ENCODE assay signal across 1 cellular context in genomic region chr7:32957326-32958045, GRCh38.
A peak's percentile ranks its signal among the peaks of the same experiment; 100 is the strongest.
TF ChIP-seq lines count a peak whose summit lies in the region.

TSS of gene FKBP9 (plus strand) at chr7:32957440. CDS start at chr7:32957574, 134 bp downstream.

TF ChIP-seq in K562, 482 proteins besides CTCF, POLR2A, EP300 and RAD21 (continued from another document and continues in another):
- TF ChIP-seq ZNF609 (CRISPR knock-in tag; IDR thresholded peaks at IDR 0.05; ENCODE audit: borderline replicate concordance) (no peak), GTF2A2 (tag; IDR thresholded peaks at IDR 0.05) (no peak), SMARCC2 (IDR thresholded peaks at IDR 0.05; ENCODE audit: low read depth) (no peak), MYNN (IDR thresholded peaks at IDR 0.05) (no peak), MYNN (CRISPR knock-in tag; IDR thresholded peaks at IDR 0.05) (no peak), ETV5 (CRISPR knock-in tag; IDR thresholded peaks at IDR 0.05; ENCODE audit: low read depth) (0 out of 2 replicates have a peak, but pooled peaks have one; percentile 41), ZEB2 (IDR thresholded peaks at IDR 0.05) (no peak), ZNF79 (CRISPR knock-in tag; IDR thresholded peaks at IDR 0.05; ENCODE audit: low read depth) (no peak), KLF13 (tag; IDR thresholded peaks at IDR 0.05; ENCODE audit: borderline replicate concordance, low read depth) (no peak), BCOR (IDR thresholded peaks at IDR 0.05) (no peak), VEZF1 (CRISPR knock-in tag; IDR thresholded peaks at IDR 0.05) (peak; percentile 97), E2F6 (IDR thresholded peaks at IDR 0.05; ENCODE audit: borderline replicate concordance in 1 of 2, extremely low read depth in 1 of 2, insufficient read depth in 1 of 2, insufficient read length in 1 of 2, low read depth in 1 of 2, low read length in 1 of 2, poor library complexity in 1 of 2, severe bottlenecking in 1 of 2) (peak; percentile 39 to 54), PATZ1 (CRISPR knock-in tag; IDR thresholded peaks at IDR 0.05; ENCODE audit: borderline replicate concordance) (no peak), NUFIP1 (IDR thresholded peaks at IDR 0.05; ENCODE audit: partially characterized antibody) (no peak), CHD1 (IDR thresholded peaks at IDR 0.05; ENCODE audit: low read length) (peak; percentile 87), ZNF134 (CRISPR knock-in tag; conservative IDR thresholded peaks at IDR 0.05) (no peak), ZSCAN32 (CRISPR knock-in tag; IDR thresholded peaks at IDR 0.05) (no peak), PTTG1 (tag; IDR thresholded peaks at IDR 0.05; ENCODE audit: low read depth) (no peak), RERE (CRISPR knock-in tag; IDR thresholded peaks at IDR 0.05; ENCODE audit: borderline replicate concordance) (no peak; the same call in 1 of the 2 replicates), MBD2 (IDR thresholded peaks at IDR 0.05; ENCODE audit: borderline replicate concordance, low read depth) (no peak), RREB1 (CRISPR knock-in tag; IDR thresholded peaks at IDR 0.05) (peak; percentile 78), RBM39 (optimal IDR thresholded peaks at IDR 0.05; ENCODE audit: low read depth, low read length) (no peak), DNMT1 (IDR thresholded peaks at IDR 0.05) (no peak), GABPA (tag; conservative IDR thresholded peaks at IDR 0.05; ENCODE audit: low read depth) (peak; percentile 57), FOXP1 (CRISPR knock-in tag; IDR thresholded peaks at IDR 0.05) (no peak; the same call in 1 of the 2 replicates), SMAD1 (IDR thresholded peaks at IDR 0.05; ENCODE audit: low read depth, low read length, partially characterized antibody) (no peak), SAFB (IDR thresholded peaks at IDR 0.05; ENCODE audit: borderline replicate concordance, low read depth, low read length) (peak; percentile 5; the same call in 1 of the 2 replicates)
